ENCODE assay signal across 8 cellular contexts in the genomic region with DNA sequence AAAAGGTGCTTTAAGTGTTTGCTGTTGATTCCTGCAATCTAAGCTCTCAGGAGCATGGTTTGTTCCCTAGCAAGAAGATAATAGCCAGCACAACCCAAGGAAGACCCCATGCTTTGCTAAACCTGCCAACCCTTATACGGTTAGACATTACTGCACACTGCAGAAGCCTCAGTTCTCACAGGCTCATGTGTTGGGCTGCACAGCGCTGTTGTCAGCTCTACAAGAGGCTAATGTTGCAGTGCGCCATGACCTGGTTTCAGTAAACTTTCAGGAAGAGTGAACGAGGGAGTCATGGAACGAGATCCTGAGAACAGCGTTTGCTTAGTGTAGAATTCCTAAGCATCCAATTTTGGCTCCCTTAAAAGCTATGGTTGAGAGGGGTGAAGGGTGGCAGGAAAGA.
DNase-seq lines count a peak whose midpoint lies in the region; ATAC-seq and TF ChIP-seq lines count a peak whose summit lies in the region.

No MANE protein-coding gene starts in this region.

- H3K27ac Mint-ChIP-seq in neural progenitor cell = no peak overlapping the region

- peak overlapping the region; percentile 3 for H3K27ac ChIP-seq in angular gyrus (ENCODE audit: low read depth, low read length)
- H3K27ac ChIP-seq in neural progenitor cell = no peak overlapping the region

- no peaks in the 10 kb centered on the region for H3K9me3 ChIP-seq in neural progenitor cell (ENCODE audit: low read depth)

- H3K4me1 ChIP-seq in neural progenitor cell = peaks cover 15% of the 10 kb centered on the region

- ATAC-seq in HG03095 (IDR thresholded peaks at IDR 0.05; ENCODE audit: unreplicated experiment) = peak; percentile 10

- peaks cover 6% of the 10 kb centered on the region for H3K27me3 Mint-ChIP-seq in neural progenitor cell (ENCODE audit: insufficient read depth, low read depth)

- no peaks in the 10 kb centered on the region for H4K20me1 ChIP-seq in neural progenitor cell (ENCODE audit: low read depth)

- no peaks in the 10 kb centered on the region for H3K36me3 ChIP-seq in neural progenitor cell

- no peak overlapping the region for H3K4me3 ChIP-seq in neural progenitor cell

- in situ Hi-C loops in GM13977 (cut with MboI; ENCODE audit: low pct_unique_long_range_greater_than_20kb, low sequenced_read_pairs, unreplicated experiment) = no loop called here

- H3K79me2 ChIP-seq in neural progenitor cell (ENCODE audit: low read depth) = no peaks in the 10 kb centered on the region

- H3K4me1 Mint-ChIP-seq in neural progenitor cell = peaks cover 25% of the 10 kb centered on the region

- H2AFZ ChIP-seq in neural progenitor cell (replicated peaks) = peak overlapping the region; percentile 70

- no peak overlapping the region for H3K4me3 Mint-ChIP-seq in neural progenitor cell

- H3F3A ChIP-seq in neural progenitor cell (ENCODE audit: low read depth) = peaks cover 9% of the 10 kb centered on the region

- no peaks in the 10 kb centered on the region for H3K9me3 Mint-ChIP-seq in neural progenitor cell

- TF ChIP-seq CTCF in neural progenitor cell (IDR thresholded peaks at IDR 0.05) (no peak), GM13977 (IDR thresholded peaks at IDR 0.05; ENCODE audit: extremely low read depth, insufficient read depth, missing control alignments) (no peak)

- no peaks in the 10 kb centered on the region for H3K36me3 Mint-ChIP-seq in neural progenitor cell

- H3K4me2 ChIP-seq in neural progenitor cell = no peak overlapping the region

- DNase-seq in EH (ENCODE audit: low read depth) = peak; percentile 28
- DNase-seq in neural progenitor cell (ENCODE audit: low spot score) = no peak
- no peak for DNase-seq in OCI-M1 (lab: John Stamatoyannopoulos, UW)
- DNase-seq in GM13977 (ENCODE audit: low spot score) = no peak
- no peak for DNase-seq in cerebellar cortex (ENCODE audit: low spot score)
- no peak for DNase-seq in NCI-H146 treated with DMSO at 0.1 percent for 48 hours (lab: John Stamatoyannopoulos, UW; ENCODE audit: unreplicated experiment)

- H3K27me3 ChIP-seq in neural progenitor cell = no peaks in the 10 kb centered on the region

- H3K9ac ChIP-seq in neural progenitor cell = no peak overlapping the region
